ENCODE assay signal across 15 cellular contexts in the genomic region with DNA sequence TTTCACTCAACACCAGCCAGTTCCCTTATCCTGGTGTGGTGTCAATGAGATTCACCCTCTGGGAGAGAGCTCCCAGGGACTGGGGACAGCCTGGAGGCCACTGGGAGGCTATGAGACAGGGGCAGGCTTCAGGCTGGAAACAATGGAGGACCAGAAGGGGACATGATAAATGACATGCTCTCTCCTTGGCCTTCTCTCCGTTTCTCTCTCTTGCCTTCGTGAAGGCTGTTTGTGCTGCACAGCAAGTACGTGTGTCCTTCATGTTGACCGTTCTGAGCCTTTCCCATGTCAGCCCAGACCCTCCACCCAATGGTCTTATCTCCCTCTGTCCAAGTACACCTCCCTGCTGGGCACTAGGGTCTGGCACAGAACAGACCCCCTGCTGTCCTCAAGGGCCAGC. TPM values are rescaled to one million over a fixed set of nuclear protein-coding genes. Genes with fewer than 3 reads are reported as not detected.
DNase-seq lines count a peak whose midpoint lies in the region; ATAC-seq and TF ChIP-seq lines count a peak whose summit lies in the region.
"Had no signal": no experiment of that assay in that cellular context is flagged by ENCODE, and none has a peak within 500 bp of the region (broad histone marks: within the 10 kb centered on the region; RNA-seq: fewer than 3 reads in every experiment).

No MANE protein-coding gene starts in this region.

- no peak for TF ChIP-seq CTCF in CD8-positive, alpha-beta T cell (IDR thresholded peaks at IDR 0.05)
- TF ChIP-seq CTCF in IMR-90 (conservative IDR thresholded peaks at IDR 0.05; ENCODE audit: low read depth, low read length) (no peak), brain (conservative IDR thresholded peaks at IDR 0.05) (no peak), neural cell (IDR thresholded peaks at IDR 0.05; ENCODE audit: poor library complexity, severe bottlenecking) (no peak)

- no peaks in the 10 kb centered on the region for H3K9me3 Mint-ChIP-seq in CD8-positive, alpha-beta T cell
- H3K9me3 Mint-ChIP-seq in brain: peaks cover 0 to 8% (median 0%) of the 10 kb centered on the region in 5 experiments

- CTCF ChIA-PET in CD8-positive, alpha-beta T cell (lab: Charles Lee): no interaction called here
- CTCF ChIA-PET in IMR-90 (lab: Yijun Ruan, JAX): no interaction called here

- H3F3A ChIP-seq in neural cell (ENCODE audit: insufficient read depth, low read length, poor library complexity, severe bottlenecking): no peaks in the 10 kb centered on the region

- in situ Hi-C loops in IMR-90 (cut with MboI; ENCODE audit: low sequenced_read_pairs): no loop called here

- no peak overlapping the region for H4K91ac ChIP-seq in IMR-90 (ENCODE audit: insufficient read depth, low read depth, low read length)

- POLR2A ChIA-PET in CD8-positive, alpha-beta T cell (lab: Charles Lee): no interaction called here
- POLR2A ChIA-PET in IMR-90 (lab: Charles Lee; ENCODE audit: unreplicated experiment): no interaction called here

- peak overlapping the region; percentile 48; the same call in 1 of the 2 replicates for H2AK5ac ChIP-seq in IMR-90 (ENCODE audit: low read depth, low read length)

- no peak overlapping the region for H4K8ac ChIP-seq in IMR-90 (ENCODE audit: low read depth in 2 of 2, low read length in 2 of 2)

- H2AK9ac ChIP-seq in IMR-90 (replicated peaks; ENCODE audit: low read depth, low read length, poor library complexity): no peak overlapping the region

- no peak overlapping the region for H3K4ac ChIP-seq in IMR-90 (ENCODE audit: low read depth, low read length)

- peaks cover 25 to 40% of the 10 kb centered on the region in 2 experiments for H3K79me1 ChIP-seq in IMR-90 (ENCODE audit: low read depth in 1 of 2, low read length in 2 of 2)

- H3K4me3 ChIP-seq in CD8-positive, alpha-beta T cell (ENCODE audit: low read depth, low read length): no peak overlapping the region
- no peak overlapping the region for H3K4me3 ChIP-seq in IMR-90 (ENCODE audit: insufficient read depth, low read depth, low read length)
- H3K4me3 ChIP-seq in neural cell (ENCODE audit: low read length): peak overlapping the region; percentile 98

- H3K4me2 ChIP-seq in IMR-90 (ENCODE audit: low read depth, low read length) (no peak overlapping the region), neural cell (ENCODE audit: low read length) (no peak overlapping the region)

- H3K9ac ChIP-seq in IMR-90 (ENCODE audit: low read depth, low read length): no peak overlapping the region
- H3K9ac ChIP-seq in neural cell (ENCODE audit: low read length): no peak overlapping the region

- H3K23ac ChIP-seq in IMR-90 (ENCODE audit: low read depth, low read length): 0 out of 2 replicates have a peak overlapping the region, but pooled peaks have one; percentile 1

- no peaks in the 10 kb centered on the region for H3K79me2 ChIP-seq in neural cell (replicated peaks; ENCODE audit: insufficient read depth, low read length)

- H2BK20ac ChIP-seq in IMR-90 (ENCODE audit: low read depth, low read length): no peak overlapping the region

- no peak for TF ChIP-seq RAD21 in IMR-90 (IDR thresholded peaks at IDR 0.05; ENCODE audit: low read length)
- no peak for TF ChIP-seq RAD21 in neural cell (conservative IDR thresholded peaks at IDR 0.05)

- no peak overlapping the region for H3K56ac ChIP-seq in IMR-90 (ENCODE audit: extremely low read depth, insufficient read depth, low read length)

- no peak overlapping the region for H2BK15ac ChIP-seq in IMR-90 (ENCODE audit: low read depth, low read length)

- H2BK5ac ChIP-seq in IMR-90 (ENCODE audit: low read depth, low read length, poor library complexity, severe bottlenecking): no peak overlapping the region

- dilution Hi-C loops in IMR-90 (cut with HindIII; ENCODE audit: low sequenced_read_pairs, unreplicated experiment): no loop called here

- H3K9me2 ChIP-seq in neural cell (ENCODE audit: insufficient read depth, low read length): no peaks in the 10 kb centered on the region

- no peak overlapping the region for H3K18ac ChIP-seq in IMR-90 (ENCODE audit: low read depth, low read length)

- no peak overlapping the region for H2BK120ac ChIP-seq in IMR-90 (ENCODE audit: low read depth, low read length)

- peaks cover 17% of the 10 kb centered on the region for H3K36me3 Mint-ChIP-seq in CD8-positive, alpha-beta T cell
- H3K36me3 Mint-ChIP-seq in brain: peaks cover 6% of the 10 kb centered on the region

- intact Hi-C loops in CD8-positive, alpha-beta T cell (cut with DNase I, micrococcal nuclease): loop anchor here in 1 of 2 experiments (2.0 kb wide), 1 partner anchor 64 kb away; a partner anchor contains a TSS
- intact Hi-C loops in IMR-90 (cut with micrococcal nuclease): no loop called here
- intact Hi-C loops in posterior vena cava (cut with DNase I): no loop called here

- no peak overlapping the region for H3K27ac Mint-ChIP-seq in CD8-positive, alpha-beta T cell
- peak overlapping the region in 3 of 5 experiments; percentile 48 to 99 (median 59) for H3K27ac Mint-ChIP-seq in brain

- DNase-seq in CD8-positive, alpha-beta T cell: no peak
- DNase-seq in IMR-90 (no peak), AG08396 (ENCODE audit: low spot score) (no peak), posterior vena cava (ENCODE audit: low spot score) (no peak)
- DNase-seq: COR-L47, GOT3, left colon, NCI-H1694 had no signal

- no peak for TF ChIP-seq EP300 in neural cell (conservative IDR thresholded peaks at IDR 0.05; ENCODE audit: poor library complexity, severe bottlenecking)

- no peak overlapping the region for H3K14ac ChIP-seq in IMR-90 (replicated peaks; ENCODE audit: low read depth, low read length)

- peaks cover 28% of the 10 kb centered on the region for H3K9me1 ChIP-seq in IMR-90 (ENCODE audit: insufficient read depth, low read length)

- WGBS in IMR-90 (ENCODE audit: extremely low coverage in 2 of 2, insufficient read length in 1 of 2), 2 experiments: 82% methylated on average over 4 of the region's 4 CpGs; no CpG with 5 or more reads in 1 of the 2 experiments

- H3K4me3 Mint-ChIP-seq in CD8-positive, alpha-beta T cell: peak overlapping the region; percentile 93
- H3K4me3 Mint-ChIP-seq in brain: peak overlapping the region; percentile 77 to 100 (median 99)

- ATAC-seq in CD8-positive, alpha-beta T cell: no peak
- ATAC-seq in IMR-90 (ENCODE audit: low read depth) (no peak), GM19023 (IDR thresholded peaks at IDR 0.05; ENCODE audit: unreplicated experiment) (no peak), GM18873 (IDR thresholded peaks at IDR 0.05; ENCODE audit: low FRiP score, unreplicated experiment) (no peak)
- ATAC-seq: Panc1 had no signal

- H4K20me1 ChIP-seq in IMR-90 (ENCODE audit: insufficient read depth, low read length): no peaks in the 10 kb centered on the region
- no peaks in the 10 kb centered on the region for H4K20me1 ChIP-seq in neural cell (ENCODE audit: insufficient read depth)

- H2AFZ ChIP-seq in IMR-90 (replicated peaks; ENCODE audit: low read length, poor library complexity) (no peak overlapping the region), neural cell (ENCODE audit: low read depth, low read length) (no peak overlapping the region)

- H3K27me3 ChIP-seq in CD8-positive, alpha-beta T cell (ENCODE audit: insufficient read depth, low read length): no peaks in the 10 kb centered on the region
- no peaks in the 10 kb centered on the region for H3K27me3 ChIP-seq in IMR-90 (ENCODE audit: control insufficient read depth, insufficient read depth, low read length)
- H3K27me3 ChIP-seq in neural cell (ENCODE audit: insufficient read depth, low read depth, low read length): no peaks in the 10 kb centered on the region

- BruUV-seq in IMR-90 (replicated peaks; lab: Mats Ljungman, UMichigan): no TSS peak

- no peaks in the 10 kb centered on the region for H3K27me3 Mint-ChIP-seq in CD8-positive, alpha-beta T cell (ENCODE audit: low read depth)
- H3K27me3 Mint-ChIP-seq in brain: no peaks in the 10 kb centered on the region

- H3K4me1 Mint-ChIP-seq in CD8-positive, alpha-beta T cell (ENCODE audit: low read depth): peaks cover 43% of the 10 kb centered on the region
- peaks cover 47% of the 10 kb centered on the region for H3K4me1 Mint-ChIP-seq in brain

- TF ChIP-seq POLR2A in IMR-90 (IDR thresholded peaks at IDR 0.05; ENCODE audit: low read depth, low read length): no peak

- H3K9me3 ChIP-seq in CD8-positive, alpha-beta T cell (ENCODE audit: low read length): no peaks in the 10 kb centered on the region
- H3K9me3 ChIP-seq in IMR-90 (ENCODE audit: control insufficient read depth, insufficient read depth, low read length): peaks cover 10% of the 10 kb centered on the region
- H3K9me3 ChIP-seq in neural cell (ENCODE audit: low read length): no peaks in the 10 kb centered on the region

- peaks cover 31% of the 10 kb centered on the region for H3K4me1 ChIP-seq in CD8-positive, alpha-beta T cell (ENCODE audit: insufficient read depth, low read length)
- peaks cover 11% of the 10 kb centered on the region for H3K4me1 ChIP-seq in IMR-90 (ENCODE audit: control insufficient read depth, insufficient read depth, low read length)

- no peak overlapping the region for H4K5ac ChIP-seq in IMR-90 (ENCODE audit: low read depth, low read length)

- no peak overlapping the region for H3K27ac ChIP-seq in CD8-positive, alpha-beta T cell (ENCODE audit: low read depth, low read length)
- H3K27ac ChIP-seq in IMR-90 (ENCODE audit: insufficient read depth, low read length) (no peak overlapping the region), neural cell (ENCODE audit: low read length) (no peak overlapping the region)
- H3K27ac ChIP-seq: epithelial cell of prostate had no signal

- peaks cover under 1% of the 10 kb centered on the region for H3K36me3 ChIP-seq in CD8-positive, alpha-beta T cell (ENCODE audit: insufficient read depth, low read length)
- H3K36me3 ChIP-seq in IMR-90 (ENCODE audit: control insufficient read depth, insufficient read depth, low read length): peaks cover 9% of the 10 kb centered on the region
- no peaks in the 10 kb centered on the region for H3K36me3 ChIP-seq in neural cell (ENCODE audit: insufficient read depth, low read length)

RNA-seq across cellular contexts. Expression of a gene that starts 1.6 kb away (rescaled TPM):
- 10 to 100 TPM; 42.8 to 44.8 TPM for total RNA-seq in CD8-positive, alpha-beta T cell
- total RNA-seq in IMR-90 (2012; rRNA removed) (19.2 and 22.8 TPM in 2 replicates), posterior vena cava (10 to 100 TPM; 46.1 to 56.3 TPM)
- polyA plus RNA-seq in IMR-90 (2012; rRNA removed) (41.3 and 43.8 TPM in 2 replicates), brain (ENCODE audit: insufficient read depth, low read depth, low replicate concordance) (25.4 TPM), neural cell (114 and 122 TPM in 2 replicates)
- 11.2 and 23.0 TPM in 2 replicates for polyA plus RNA-seq in IMR-90 (2012; cell fraction: cytosol; rRNA removed)
- polyA plus RNA-seq in IMR-90 (2012; cell fraction: nucleus; rRNA removed; ENCODE audit: low replicate concordance): 241 and 472 TPM in 2 replicates
- polyA minus RNA-seq in neural cell: 47.1 and 55.8 TPM in 2 replicates

RNA-seq across cellular contexts. Expression of a gene that starts 13.5 kb away (rescaled TPM):
- total RNA-seq in CD8-positive, alpha-beta T cell: under 1 TPM in 1 of 2 experiments, not detected in 1; 0.39 TPM
- total RNA-seq in IMR-90 (2012; rRNA removed): under 0.01 and 0.18 TPM in 2 replicates
- 0.09 TPM in 2 replicates for polyA plus RNA-seq in IMR-90 (2012; rRNA removed)
- 0.20 TPM in 1 of 2 replicates, not detected in the other for polyA plus RNA-seq in IMR-90 (2012; cell fraction: cytosol; rRNA removed)
- 0.83 and 1.3 TPM in 2 replicates for polyA plus RNA-seq in IMR-90 (2012; cell fraction: nucleus; rRNA removed; ENCODE audit: low replicate concordance)
- 33.8 TPM for polyA plus RNA-seq in brain (ENCODE audit: insufficient read depth, low read depth, low replicate concordance)
- polyA plus RNA-seq in neural cell: 1.1 TPM in 1 of 2 replicates, not detected in the other
- polyA minus RNA-seq in neural cell: 0.49 TPM in 1 of 2 replicates, not detected in the other
- 1 to 10 TPM in 1 of 2 donors, under 1 TPM in 1; 0.62 to 2.6 TPM for total RNA-seq in posterior vena cava

RNA-seq across cellular contexts. Expression of a gene that starts 21.4 kb away (rescaled TPM):
- 10 to 100 TPM; 71.2 to 73.6 TPM for total RNA-seq in CD8-positive, alpha-beta T cell
- total RNA-seq in IMR-90 (2012; rRNA removed) (13.3 and 14.2 TPM in 2 replicates), posterior vena cava (10 to 100 TPM; 16.4 to 20.5 TPM)
- polyA plus RNA-seq in IMR-90 (2012; rRNA removed) (19.8 and 23.2 TPM in 2 replicates), brain (ENCODE audit: insufficient read depth, low read depth, low replicate concordance) (57.9 TPM), neural cell (28.7 and 47.4 TPM in 2 replicates)
- polyA plus RNA-seq in IMR-90 (2012; cell fraction: cytosol; rRNA removed): 20.8 and 28.8 TPM in 2 replicates
- 38.3 and 68.2 TPM in 2 replicates for polyA plus RNA-seq in IMR-90 (2012; cell fraction: nucleus; rRNA removed; ENCODE audit: low replicate concordance)
- 27.8 and 36.8 TPM in 2 replicates for polyA minus RNA-seq in neural cell

RNA-seq across cellular contexts. Expression of a gene that starts 34.4 kb away (rescaled TPM):
- under 1 TPM; 0.30 to 0.36 TPM for total RNA-seq in CD8-positive, alpha-beta T cell
- total RNA-seq in IMR-90 (2012; rRNA removed) (0.56 and 0.90 TPM in 2 replicates), posterior vena cava (1 to 10 TPM in 1 of 2 donors, under 1 TPM in 1; 0.19 to 1.0 TPM)
- polyA plus RNA-seq in IMR-90 (2012; rRNA removed) (1.4 and 1.6 TPM in 2 replicates), brain (ENCODE audit: insufficient read depth, low read depth, low replicate concordance) (3.5 TPM), neural cell (0.17 and 0.48 TPM in 2 replicates)
- polyA plus RNA-seq in IMR-90 (2012; cell fraction: cytosol; rRNA removed): 1.0 and 1.2 TPM in 2 replicates
- polyA plus RNA-seq in IMR-90 (2012; cell fraction: nucleus; rRNA removed; ENCODE audit: low replicate concordance): 16.1 and 24.8 TPM in 2 replicates
- not detected in 2 replicates for polyA minus RNA-seq in neural cell

RNA-seq across cellular contexts. Expression of a gene that starts 51.8 kb away (rescaled TPM):
- total RNA-seq in CD8-positive, alpha-beta T cell: not detected
- not detected in 2 replicates for total RNA-seq in IMR-90 (2012; rRNA removed)
- polyA plus RNA-seq in IMR-90 (2012; rRNA removed): 0.03 and 0.06 TPM in 2 replicates
- polyA plus RNA-seq in IMR-90 (2012; cell fraction: cytosol; rRNA removed): 0.10 TPM in 1 of 2 replicates, not detected in the other
- 0.03 TPM in 2 replicates for polyA plus RNA-seq in IMR-90 (2012; cell fraction: nucleus; rRNA removed; ENCODE audit: low replicate concordance)
- 7.3 TPM for polyA plus RNA-seq in brain (ENCODE audit: insufficient read depth, low read depth, low replicate concordance)
- polyA plus RNA-seq in neural cell: not detected in 2 replicates
- 0.35 TPM in 1 of 2 replicates, not detected in the other for polyA minus RNA-seq in neural cell
- 1 to 10 TPM; 1.5 to 8.9 TPM for total RNA-seq in posterior vena cava
- total RNA-seq: NCI-H460 had no signal
